ENCODE assay signal across 8 cellular contexts in the genomic region with DNA sequence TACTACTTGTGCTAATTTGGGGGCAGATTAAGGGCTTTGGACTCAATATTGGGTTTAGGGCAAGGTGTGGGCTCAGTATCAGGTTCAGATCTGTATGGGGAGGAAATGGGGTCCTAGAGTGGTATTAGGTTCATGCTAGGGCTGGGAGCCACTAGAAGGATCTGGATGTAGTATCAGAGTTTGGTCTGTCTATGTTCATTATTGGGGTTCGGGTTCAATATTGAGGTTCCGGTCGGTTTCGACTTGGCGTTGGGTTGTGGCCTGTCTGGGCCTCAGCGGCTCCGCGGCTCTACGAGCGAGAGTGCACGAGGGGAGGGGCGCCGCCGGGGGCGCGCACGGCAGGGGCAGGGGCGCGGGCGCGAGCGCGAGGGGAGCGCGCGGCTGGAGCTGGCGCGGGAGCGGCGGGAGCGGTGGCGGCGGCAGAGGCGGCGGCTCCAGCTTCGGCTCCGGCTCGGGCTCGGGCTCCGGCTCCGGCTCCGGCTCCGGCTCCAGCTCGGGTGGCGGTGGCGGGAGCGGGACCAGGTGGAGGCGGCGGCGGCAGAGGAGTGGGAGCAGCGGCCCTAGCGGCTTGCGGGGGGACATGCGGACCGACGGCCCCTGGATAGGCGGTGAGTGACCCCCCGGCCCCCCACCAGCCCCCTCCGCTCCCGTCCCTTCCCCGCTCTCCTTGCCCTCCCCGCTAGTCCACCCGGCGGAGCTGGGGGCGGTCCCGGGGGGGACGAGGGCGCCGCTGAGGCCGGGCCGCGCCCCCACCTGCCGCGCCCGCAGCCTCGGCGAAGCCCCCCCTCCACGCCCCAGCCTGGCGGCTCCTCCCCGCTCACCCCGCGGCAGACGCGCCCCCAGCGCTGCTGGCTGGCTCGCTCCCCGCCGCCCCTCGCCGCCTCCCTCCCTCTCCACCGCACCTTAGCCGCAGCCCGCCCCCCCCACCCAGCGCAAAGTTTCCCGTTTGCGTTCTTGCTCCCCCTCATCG. TPM values are rescaled to one million over a fixed set of nuclear protein-coding genes. Genes with fewer than 3 reads are reported as not detected.
A peak's percentile ranks its signal among the peaks of the same experiment; 100 is the strongest.
DNase-seq lines count a peak whose midpoint lies in the region; ATAC-seq and TF ChIP-seq lines count a peak whose summit lies in the region.

A gene (plus strand): TSS at position 401 of the 970 bp plus-strand sequence. CDS start 14,193 bp downstream, outside the sequence.

- TF ChIP-seq CTCF in MM.1S (IDR thresholded peaks at IDR 0.05; ENCODE audit: low read length) (no peak), VCaP (conservative IDR thresholded peaks at IDR 0.05) (no peak), lower leg skin (IDR thresholded peaks at IDR 0.05) (no peak)

- peak within 1 kb of the TSS; percentile 83 for H3K4me3 Mint-ChIP-seq in stimulated activated memory B cell treated with anti-CD40 and anti-IgM and Interleukin-4, amounts not matched to agents 10 μg/mL and 1 μg/mL and 100 μg/mL, for 72 hours

- peak within 1 kb of the TSS; percentile 16; the same call in 1 of the 2 replicates for H3K9ac ChIP-seq in MM.1S (ENCODE audit: low read length)

- no peaks in the 10 kb centered on the region for H3K79me2 ChIP-seq in MM.1S (ENCODE audit: low read length)

- peaks cover 62% of the 10 kb centered on the region for H3K27me3 Mint-ChIP-seq in stimulated activated memory B cell treated with anti-CD40 and anti-IgM and Interleukin-4, amounts not matched to agents 10 μg/mL and 1 μg/mL and 100 μg/mL, for 72 hours

- intact Hi-C loops in lower leg skin (cut with DNase I; ENCODE audit: low total_unique reads): no loop called here

- peak within 1 kb of the TSS; percentile 94 for H3K4me2 ChIP-seq in MM.1S (ENCODE audit: low read depth, low read length)

- no peaks in the 10 kb centered on the region for H3K9me2 ChIP-seq in MM.1S (replicated peaks; ENCODE audit: insufficient read depth, low read length)

- no peaks in the 10 kb centered on the region for H3K9me3 Mint-ChIP-seq in stimulated activated memory B cell treated with anti-CD40 and anti-IgM and Interleukin-4, amounts not matched to agents 10 μg/mL and 1 μg/mL and 100 μg/mL, for 72 hours

- H3K4me1 Mint-ChIP-seq in stimulated activated memory B cell treated with anti-CD40 and anti-IgM and Interleukin-4, amounts not matched to agents 10 μg/mL and 1 μg/mL and 100 μg/mL, for 72 hours: peaks cover 15% of the 10 kb centered on the region

- DNase-seq in EL (peak; percentile 70), MM.1S (peak; percentile 33), lower leg skin (ENCODE audit: low spot score in 2 of 2) (peak in 1 of 2 donors; percentile 93), MV-4-11 (lab: John Stamatoyannopoulos, UW) (no peak)
- DNase-seq in effector CD8-positive, alpha-beta T cell (lab: John Stamatoyannopoulos, UW): peak; percentile 6

- peak within 1 kb of the TSS; percentile 53 for H3K27ac Mint-ChIP-seq in stimulated activated memory B cell treated with anti-CD40 and anti-IgM and Interleukin-4, amounts not matched to agents 10 μg/mL and 1 μg/mL and 100 μg/mL, for 72 hours

- H3K9me3 ChIP-seq in MM.1S (replicated peaks; ENCODE audit: insufficient read depth, low read length): no peaks in the 10 kb centered on the region

- peaks cover 19% of the 10 kb centered on the region for H3K27me3 ChIP-seq in MM.1S (replicated peaks; ENCODE audit: insufficient read depth, low read length)

- H3K4me3 ChIP-seq in MM.1S (ENCODE audit: low read length): peak within 1 kb of the TSS; percentile 66
- peak within 1 kb of the TSS; percentile 38 for H3K4me3 ChIP-seq in lower leg skin (ENCODE audit: low read depth, poor library complexity, severe bottlenecking)

- no peaks in the 10 kb centered on the region for H3K36me3 ChIP-seq in MM.1S (replicated peaks; ENCODE audit: insufficient read depth, low read length)

- no peaks in the 10 kb centered on the region for H3K4me1 ChIP-seq in MM.1S (ENCODE audit: low read length)

- H4K20me1 ChIP-seq in MM.1S (ENCODE audit: insufficient read depth, low read length): no peaks in the 10 kb centered on the region

- no peak for TF ChIP-seq POLR2A in lower leg skin (IDR thresholded peaks at IDR 0.05)

- no peaks in the 10 kb centered on the region for H3K36me3 Mint-ChIP-seq in stimulated activated memory B cell treated with anti-CD40 and anti-IgM and Interleukin-4, amounts not matched to agents 10 μg/mL and 1 μg/mL and 100 μg/mL, for 72 hours

- H2AFZ ChIP-seq in MM.1S (ENCODE audit: low read length): peak within 1 kb of the TSS; percentile 77

- ATAC-seq in stimulated activated memory B cell treated with anti-CD40 and anti-IgM and Interleukin-4, amounts not matched to agents 10 μg/mL and 1 μg/mL and 100 μg/mL, for 72 hours: peak; percentile 3
- ATAC-seq in GM18511 (IDR thresholded peaks at IDR 0.05; ENCODE audit: unreplicated experiment): no peak

- H3K27ac ChIP-seq in MM.1S (ENCODE audit: low read length): no peak within 1 kb of the TSS
- H3K27ac ChIP-seq in VCaP: peak within 1 kb of the TSS; percentile 77

- WGBS in lower leg skin, 2 donors: 0 to 1% methylated on average over 5 to 79 of the region's 97 CpGs

- H3F3A ChIP-seq in MM.1S (ENCODE audit: insufficient read depth, low read length): peaks cover 4% of the 10 kb centered on the region; the same call in 1 of the 2 replicates

RNA-seq across cellular contexts. Expression of the gene that starts here (rescaled TPM):
- total RNA-seq in lower leg skin: 100 to 1,000 TPM; 204 to 236 (median 231) TPM
